ENCODE assay signal across 8 cellular contexts in the genomic region with DNA sequence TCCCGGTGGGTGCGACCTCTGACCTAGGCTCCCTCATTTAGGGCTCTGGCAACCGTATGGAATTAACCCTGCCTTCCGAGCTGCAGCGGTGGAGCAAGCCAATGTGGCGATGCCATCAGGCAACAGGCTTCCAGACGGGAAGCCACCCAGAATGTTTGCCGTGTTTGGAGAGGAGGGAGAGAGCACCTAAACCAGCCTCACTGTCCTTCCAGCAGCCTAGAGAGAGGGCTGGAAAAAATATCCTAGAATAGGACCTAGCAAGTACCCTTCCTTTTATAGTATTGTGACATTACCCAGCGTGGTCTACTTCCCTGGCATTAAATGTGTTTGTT. TPM values are rescaled to one million over a fixed set of nuclear protein-coding genes. Genes with fewer than 3 reads are reported as not detected.
A peak's percentile ranks its signal among the peaks of the same experiment; 100 is the strongest.
DNase-seq lines count a peak whose midpoint lies in the region; ATAC-seq and TF ChIP-seq lines count a peak whose summit lies in the region.

No MANE protein-coding gene starts in this region.

- CTCF ChIA-PET in CD4-positive, alpha-beta memory T cell (lab: Charles Lee; ENCODE audit: partially characterized antibody) = interaction anchor here (1.1 to 9.5 kb wide), 11 partner anchors 11 to 784 kb away, joined by 3 to 185 read pairs (median 5); no protein-coding TSS in a partner anchor

- H3K27ac Mint-ChIP-seq in CD4-positive, alpha-beta memory T cell = peak overlapping the region; percentile 74 to 88 (median 83)
- no peak overlapping the region for H3K27ac Mint-ChIP-seq in nephron progenitor cell

- POLR2A ChIA-PET in CD4-positive, alpha-beta memory T cell (lab: Charles Lee; ENCODE audit: partially characterized antibody) = interaction anchor here (0.6 to 2.7 kb wide), 3 partner anchors 95 to 486 kb away, joined by 5 to 12 read pairs (median 7); partner anchors contain the start of gene ABCD2

- H3K27ac ChIP-seq in CD4-positive, alpha-beta memory T cell (ENCODE audit: low read depth, low read length) = peak overlapping the region; percentile 59
- H3K27ac ChIP-seq in dorsolateral prefrontal cortex = peak overlapping the region in 49 of 59 donors; percentile 1 to 94 (median 80)

- H3K9me3 Mint-ChIP-seq in CD4-positive, alpha-beta memory T cell = no peaks in the 10 kb centered on the region
- no peaks in the 10 kb centered on the region for H3K9me3 Mint-ChIP-seq in nephron progenitor cell

- no peak for DNase-seq in CD4-positive, alpha-beta memory T cell
- peak; percentile 30 for DNase-seq in MV-4-11 (lab: John Stamatoyannopoulos, UW)
- no peak for DNase-seq in dorsolateral prefrontal cortex
- no peak for DNase-seq in nephron progenitor cell
- DNase-seq in NOMO-1 (lab: John Stamatoyannopoulos, UW; ENCODE audit: unreplicated experiment in 2 of 2) = no peak
- DNase-seq in NCI-H82 (lab: John Stamatoyannopoulos, UW) = no peak
- DNase-seq in erythroblast (lab: John Stamatoyannopoulos, UW) = no peak

- H3K4me1 Mint-ChIP-seq in CD4-positive, alpha-beta memory T cell = peaks cover 19 to 44% (median 30%) of the 10 kb centered on the region in 4 donors
- H3K4me1 Mint-ChIP-seq in nephron progenitor cell = peaks cover 19% of the 10 kb centered on the region

- H3K4me3 ChIP-seq in CD4-positive, alpha-beta memory T cell (ENCODE audit: low read length in 2 of 2) = peak overlapping the region; percentile 40 to 59
- peak overlapping the region; percentile 60 to 97 (median 87) for H3K4me3 ChIP-seq in dorsolateral prefrontal cortex

- intact Hi-C loops in CD4-positive, alpha-beta memory T cell (cut with micrococcal nuclease) = loop anchor here (5.0 kb wide), 2 partner anchors 424 to 484 kb away; no protein-coding TSS in a partner anchor
- intact Hi-C loops in dorsolateral prefrontal cortex (cut with DNase I) = loop anchor here (5.0 kb wide), 3 partner anchors 94 to 339 kb away; no protein-coding TSS in a partner anchor

- H3K4me3 Mint-ChIP-seq in CD4-positive, alpha-beta memory T cell = peak overlapping the region; percentile 82 to 93 (median 88)
- H3K4me3 Mint-ChIP-seq in nephron progenitor cell = peak overlapping the region; percentile 79

- peaks cover 30% of the 10 kb centered on the region for H3K4me1 ChIP-seq in CD4-positive, alpha-beta memory T cell (ENCODE audit: insufficient read depth, low read length)

- TF ChIP-seq CTCF in dorsolateral prefrontal cortex (IDR thresholded peaks at IDR 0.05 in 54 of 56, conservative IDR thresholded peaks at IDR 0.05 in 2 of 56; ENCODE audit: low read depth in 1 of 56, partially characterized antibody in 56 of 56) = peak in 4 of 56 donors; percentile 0 to 8 (median 5)
- no peak for TF ChIP-seq CTCF in nephron progenitor cell (IDR thresholded peaks at IDR 0.05)

- H3K9me3 ChIP-seq in CD4-positive, alpha-beta memory T cell (ENCODE audit: control insufficient read depth in 1 of 2, low read length in 2 of 2) = no peaks in the 10 kb centered on the region

- no peaks in the 10 kb centered on the region for H3K36me3 ChIP-seq in CD4-positive, alpha-beta memory T cell (ENCODE audit: insufficient read depth, low read length)

- ATAC-seq in GM18861 (IDR thresholded peaks at IDR 0.05; ENCODE audit: unreplicated experiment) = no peak

- no peaks in the 10 kb centered on the region for H3K27me3 ChIP-seq in CD4-positive, alpha-beta memory T cell (ENCODE audit: insufficient read depth, low read length)
- H3K27me3 ChIP-seq in dorsolateral prefrontal cortex = peaks cover 0 to 6% (median 0%) of the 10 kb centered on the region in 45 donors

- H3K27me3 Mint-ChIP-seq in CD4-positive, alpha-beta memory T cell = peaks cover 3% of the 10 kb centered on the region in 2 donors
- H3K27me3 Mint-ChIP-seq in nephron progenitor cell (ENCODE audit: low read depth, poor library complexity) = peaks cover 7% of the 10 kb centered on the region

- peaks cover 0 to 8% of the 10 kb centered on the region in 2 donors for H3K36me3 Mint-ChIP-seq in CD4-positive, alpha-beta memory T cell
- no peaks in the 10 kb centered on the region for H3K36me3 Mint-ChIP-seq in nephron progenitor cell (ENCODE audit: low read depth)

- TF ChIP-seq POLR2A in erythroblast (IDR thresholded peaks at IDR 0.05; ENCODE audit: low read length) = no peak

RNA-seq across cellular contexts. Expression of gene SLC2A13, which starts 0.3 kb away (rescaled TPM):
- 1 to 10 TPM; 5.7 to 6.1 TPM for total RNA-seq in CD4-positive, alpha-beta memory T cell
- 1 to 10 TPM; 2.3 to 2.8 TPM for polyA plus RNA-seq in CD4-positive, alpha-beta memory T cell
- total RNA-seq in dorsolateral prefrontal cortex = 100 to 1,000 TPM in 1 of 120 experiments, 10 to 100 TPM in 119; 18.4 to 103 (median 59.5) TPM
